ENCODE assay signal across 8 cellular contexts in genomic region chr12:124904306-124905098, GRCh38. TPM values are rescaled to one million over a fixed set of nuclear protein-coding genes. Genes with fewer than 3 reads are reported as not detected.
DNase-seq lines count a peak whose midpoint lies in the region; ATAC-seq, FAIRE-seq and TF ChIP-seq lines count a peak whose summit lies in the region.

No MANE protein-coding gene starts in this region.

- H3K4me1 ChIP-seq in ES-I3 (ENCODE audit: insufficient read depth, low read length) (peaks cover 6% of the 10 kb centered on the region), H1 (replicated peaks in 1 of 4; ENCODE audit: control insufficient read depth in 3 of 4, insufficient read depth in 4 of 4, low read length in 3 of 4) (peaks cover 0 to 6% (median 1%) of the 10 kb centered on the region in 4 experiments; a peak in 3 of 7 replicates), upper lobe of right lung (peaks cover 5% of the 10 kb centered on the region)

- 72% methylated on average over 15 of the region's 15 CpGs; no CpG with 5 or more reads in 1 of the 2 experiments for WGBS in H1 (ENCODE audit: extremely low coverage in 1 of 2, insufficient coverage in 1 of 2, insufficient read length in 1 of 2, insufficient replicate concordance in 2 of 2, low coverage in 1 of 2, low lambda C conversion rate in 2 of 2, missing lambda C conversion rate in 1 of 2), 2 experiments

- H3K23me2 ChIP-seq in H1 (ENCODE audit: low read depth, low read length) = no peaks in the 10 kb centered on the region

- H3K27ac Mint-ChIP-seq in activated CD8-positive, alpha-beta T cell treated with anti-CD3 and anti-CD28 coated beads for 36 hours = no peak overlapping the region

- H3K27me3 ChIP-seq in H1 (replicated peaks in 1 of 4; ENCODE audit: control insufficient read depth in 3 of 4, extremely low read depth in 1 of 4, insufficient read depth in 3 of 4, low read length in 3 of 4) (no peaks in the 10 kb centered on the region), upper lobe of right lung (no peaks in the 10 kb centered on the region)

- FAIRE-seq in H1 (lab: Jason Lieb, UNC) = no peak

- H2BK120ac ChIP-seq in H1 (replicated peaks; ENCODE audit: low read depth, low read length) = no peak overlapping the region

- no peak overlapping the region for H2BK20ac ChIP-seq in H1 (ENCODE audit: low read length)

- H3K9me3 Mint-ChIP-seq in activated CD8-positive, alpha-beta T cell treated with anti-CD3 and anti-CD28 coated beads for 36 hours = no peaks in the 10 kb centered on the region

- peaks cover 5% of the 10 kb centered on the region for H3K4me1 Mint-ChIP-seq in activated CD8-positive, alpha-beta T cell treated with anti-CD3 and anti-CD28 coated beads for 36 hours (ENCODE audit: low read depth)

- no peak overlapping the region for H2BK5ac ChIP-seq in H1 (ENCODE audit: low read depth, low read length)

- intact Hi-C loops in upper lobe of right lung (cut with DNase I) = no loop called here
- intact Hi-C loops in activated CD8-positive, alpha-beta T cell treated with anti-CD3 and anti-CD28 coated beads for 36 hours (cut with micrococcal nuclease) = loop anchor here (5.0 kb wide), 1 partner anchor 38 kb away; no protein-coding TSS in a partner anchor

- 0 out of 2 replicates have a peak overlapping the region, but pooled peaks have one; percentile 42 for H2AFZ ChIP-seq in H1 (ENCODE audit: low read length)

- no peak overlapping the region for H3K14ac ChIP-seq in H1 (ENCODE audit: insufficient read length)

- TF ChIP-seq CTCF in H1 (IDR thresholded peaks at IDR 0.05; ENCODE audit: control extremely low read depth in 1 of 3, insufficient read depth in 1 of 3, low read depth in 1 of 3, low read length in 3 of 3) = no peak
- no peak for TF ChIP-seq CTCF in upper lobe of right lung (IDR thresholded peaks at IDR 0.05)
- TF ChIP-seq CTCF in activated CD8-positive, alpha-beta T cell treated with anti-CD3 and anti-CD28 coated beads for 36 hours (IDR thresholded peaks at IDR 0.05) = no peak

- no peak overlapping the region for H3K18ac ChIP-seq in H1 (ENCODE audit: extremely low read depth, low read length)

- H3K4me3 Mint-ChIP-seq in activated CD8-positive, alpha-beta T cell treated with anti-CD3 and anti-CD28 coated beads for 36 hours = no peak overlapping the region

- no peak overlapping the region for H2BK12ac ChIP-seq in H1 (ENCODE audit: low read depth, low read length)

- CTCF ChIA-PET in H1 (lab: Charles Lee; ENCODE audit: partially characterized antibody) = interaction anchor here (0.7 to 8.2 kb wide), 12 partner anchors 8 to 170 kb away, joined by 3 to 141 read pairs (median 4); no protein-coding TSS in a partner anchor
- CTCF ChIA-PET in activated CD8-positive, alpha-beta T cell treated with anti-CD3 and anti-CD28 coated beads for 36 hours (lab: Charles Lee) = interaction anchor here (2.5 to 5.4 kb wide), 4 partner anchors 10 to 34 kb away, joined by 12 to 153 read pairs (median 20); no protein-coding TSS in a partner anchor

- DNase-seq in H1 (ENCODE audit: low read depth in 1 of 2, low spot score in 2 of 2) (no peak), medulla oblongata (ENCODE audit: extremely low spot score) (peak; percentile 91), upper lobe of right lung (peak; percentile 89), SKM-1 treated with dmso at 0.1 percent for 144 hours (lab: John Stamatoyannopoulos, UW; ENCODE audit: unreplicated experiment) (no peak)
- DNase-seq in activated CD8-positive, alpha-beta T cell treated with anti-CD3 and anti-CD28 coated beads for 36 hours = no peak

- H3K79me1 ChIP-seq in H1 (ENCODE audit: low read depth, low read length) = no peaks in the 10 kb centered on the region; the same call in 1 of the 2 replicates

- no peak overlapping the region for H4K8ac ChIP-seq in H1 (ENCODE audit: extremely low read depth, insufficient read depth, low read length)

- no peaks in the 10 kb centered on the region for H3K27me3 Mint-ChIP-seq in activated CD8-positive, alpha-beta T cell treated with anti-CD3 and anti-CD28 coated beads for 36 hours

- H3K23ac ChIP-seq in H1 (ENCODE audit: insufficient read length) = no peak overlapping the region

- no peak overlapping the region for H3K4ac ChIP-seq in H1 (replicated peaks; ENCODE audit: insufficient read length, low read depth, low read length)

- H3K9me3 ChIP-seq in ES-I3 (ENCODE audit: control insufficient read depth, insufficient read depth, low read length) = no peaks in the 10 kb centered on the region
- no peaks in the 10 kb centered on the region for H3K9me3 ChIP-seq in H1 (ENCODE audit: insufficient read depth in 2 of 2, low read depth in 1 of 2, low read length in 1 of 2)
- H3K9me3 ChIP-seq in upper lobe of right lung = no peaks in the 10 kb centered on the region

- H3K79me2 ChIP-seq in H1 (ENCODE audit: control insufficient read depth in 1 of 2, insufficient read depth in 2 of 2, low read length in 2 of 2) = no peaks in the 10 kb centered on the region

- H3K4me2 ChIP-seq in H1 (ENCODE audit: insufficient read depth in 1 of 2, low read depth in 2 of 2, low read length in 2 of 2) = peak overlapping the region; percentile 9 to 13; a peak in 1 of 4 replicates

- no peaks in the 10 kb centered on the region for H3K36me3 Mint-ChIP-seq in activated CD8-positive, alpha-beta T cell treated with anti-CD3 and anti-CD28 coated beads for 36 hours (ENCODE audit: low read depth)

- H3K9ac ChIP-seq in ES-I3 (ENCODE audit: low read depth, low read length) (peak overlapping the region; percentile 34; the same call in 1 of the 2 replicates), H1 (replicated peaks in 1 of 4; ENCODE audit: extremely low read depth in 1 of 4, low read depth in 3 of 4, low read length in 3 of 4) (no peak overlapping the region)

- no peak overlapping the region for H2AK5ac ChIP-seq in H1 (ENCODE audit: low read depth, low read length)

- TF ChIP-seq RAD21 in H1 (IDR thresholded peaks at IDR 0.05 in 1 of 2, conservative IDR thresholded peaks at IDR 0.05 in 1 of 2; ENCODE audit: low read depth in 2 of 2, low read length in 2 of 2) = no peak

- H4K20me1 ChIP-seq in H1 (replicated peaks in 1 of 2; ENCODE audit: control insufficient read depth in 1 of 2, insufficient read depth in 2 of 2, low read length in 2 of 2) = no peaks in the 10 kb centered on the region

- no peak overlapping the region for H4K5ac ChIP-seq in H1 (ENCODE audit: insufficient read length, low read depth, low read length)

- H3K4me3 ChIP-seq in H1 (ENCODE audit: extremely low read depth in 1 of 4, insufficient read depth in 2 of 4, low read depth in 3 of 4, low read length in 4 of 4) (no peak overlapping the region), upper lobe of right lung (peak overlapping the region; percentile 8)

- peak; percentile 95 for ATAC-seq in upper lobe of right lung
- no peak for ATAC-seq in GM18511 (IDR thresholded peaks at IDR 0.05; ENCODE audit: unreplicated experiment)
- no peak for ATAC-seq in activated CD8-positive, alpha-beta T cell treated with anti-CD3 and anti-CD28 coated beads for 36 hours

- H3K27ac ChIP-seq in H1 (ENCODE audit: low read depth, low read length) (no peak overlapping the region), upper lobe of right lung (peak overlapping the region; percentile 69)

- H2BK15ac ChIP-seq in H1 (ENCODE audit: low read length) = no peak overlapping the region

- no peak for TF ChIP-seq POLR2A in H1 (IDR thresholded peaks at IDR 0.05; ENCODE audit: control extremely low read depth in 1 of 2, low read depth in 2 of 2, low read length in 2 of 2)

- no peak for TF ChIP-seq EP300 in H1 (IDR thresholded peaks at IDR 0.05; ENCODE audit: borderline replicate concordance in 1 of 2, low read depth in 2 of 2, low read length in 2 of 2)

- H3K36me3 ChIP-seq in ES-I3 (ENCODE audit: insufficient read depth, low read length) (no peaks in the 10 kb centered on the region), H1 (ENCODE audit: control insufficient read depth in 2 of 4, insufficient read depth in 4 of 4, low read length in 3 of 4) (no peaks in the 10 kb centered on the region), upper lobe of right lung (no peaks in the 10 kb centered on the region)

- no peak overlapping the region for H4K91ac ChIP-seq in H1 (replicated peaks; ENCODE audit: insufficient read length, low read length)

- POLR2A ChIA-PET in H1 (lab: Charles Lee; ENCODE audit: partially characterized antibody) = interaction anchor here (1.0 to 2.8 kb wide), 4 partner anchors 10 to 34 kb away, joined by 3 to 27 read pairs (median 4); partner anchors contain the start of gene UBC
- POLR2A ChIA-PET in activated CD8-positive, alpha-beta T cell treated with anti-CD3 and anti-CD28 coated beads for 36 hours (lab: Charles Lee) = interaction anchor here (0.8 to 1.5 kb wide), 2 partner anchors 36 to 44 kb away, joined by 3 to 9 read pairs; no protein-coding TSS in a partner anchor

- H3K56ac ChIP-seq in H1 (replicated peaks; ENCODE audit: insufficient read length, low read depth, low read length) = no peak overlapping the region

TF ChIP-seq in H1, 55 proteins besides CTCF, POLR2A, EP300 and RAD21 (continues in another document):
- no peak for TF ChIP-seq NRF1 (IDR thresholded peaks at IDR 0.05; ENCODE audit: low read depth, low read length)

RNA-seq across cellular contexts. Expression of gene UBC, which starts 9.9 kb away (rescaled TPM):
- 896 TPM for polyA plus RNA-seq in PFSK-1 (2012; ENCODE audit: insufficient read length, low read depth)
- total RNA-seq in H1 (2021; fragmentation: NEBNext Ultra II Directional; extraction: Animal tissue kit (Norgen Biotek cat#: 25700)) = 559 and 571 TPM in 2 replicates
- 366 and 749 TPM in 2 replicates for polyA plus RNA-seq in H1 (2011; rRNA removed)
- polyA plus RNA-seq in H1 (2011; cell fraction: cytosol; rRNA removed) = 933 TPM
- polyA plus RNA-seq in H1 (2011; cell fraction: nucleus; rRNA removed) = 730 TPM
- 760 to 816 TPM (median 784 TPM) in 4 replicates for polyA plus RNA-seq in H1 (2012, experiment 1 of 2)
- 361 TPM for polyA plus RNA-seq in H1 (2012, experiment 2 of 2)
- polyA plus RNA-seq in H1 (2013, experiment 1 of 2) = 525 TPM
- 524 TPM for polyA plus RNA-seq in H1 (2013, experiment 2 of 2)
- polyA minus RNA-seq in H1 (2011; rRNA and poly(A)+ RNA removed) = 622 and 655 TPM in 2 replicates
- 263 TPM for polyA minus RNA-seq in H1 (2011; cell fraction: cytosol; rRNA and poly(A)+ RNA removed)
- polyA minus RNA-seq in H1 (2011; cell fraction: nucleus; rRNA and poly(A)+ RNA removed) = 233 TPM
- 1,107 TPM for total RNA-seq in upper lobe of right lung
- 1,000 to 10,000 TPM in 1 of 2 experiments, 100 to 1,000 TPM in 1; 963 to 1,010 TPM for total RNA-seq in activated CD8-positive, alpha-beta T cell treated with anti-CD3 and anti-CD28 coated beads for 36 hours

RNA-seq across cellular contexts. Expression of gene SCARB1, which starts 40.8 kb away (rescaled TPM):
- 237 TPM for polyA plus RNA-seq in PFSK-1 (2012; ENCODE audit: insufficient read length, low read depth)
- total RNA-seq in H1 (2021; fragmentation: NEBNext Ultra II Directional; extraction: Animal tissue kit (Norgen Biotek cat#: 25700)) = 57.1 and 58.0 TPM in 2 replicates
- 45.3 and 70.7 TPM in 2 replicates for polyA plus RNA-seq in H1 (2011; rRNA removed)
- polyA plus RNA-seq in H1 (2011; cell fraction: cytosol; rRNA removed) = 49.4 TPM
- 108 TPM for polyA plus RNA-seq in H1 (2011; cell fraction: nucleus; rRNA removed)
- polyA plus RNA-seq in H1 (2012, experiment 1 of 2) = 52.4 to 76.7 TPM (median 66.8 TPM) in 4 replicates
- 40.2 TPM for polyA plus RNA-seq in H1 (2012, experiment 2 of 2)
- 81.2 TPM for polyA plus RNA-seq in H1 (2013, experiment 1 of 2)
- 90.5 TPM for polyA plus RNA-seq in H1 (2013, experiment 2 of 2)
- polyA minus RNA-seq in H1 (2011; rRNA and poly(A)+ RNA removed) = 52.9 and 55.6 TPM in 2 replicates
- polyA minus RNA-seq in H1 (2011; cell fraction: cytosol; rRNA and poly(A)+ RNA removed) = 28.3 TPM
- 31.4 TPM for polyA minus RNA-seq in H1 (2011; cell fraction: nucleus; rRNA and poly(A)+ RNA removed)
- total RNA-seq in upper lobe of right lung = 35.3 TPM
- 10 to 100 TPM; 36.2 to 38.1 TPM for total RNA-seq in activated CD8-positive, alpha-beta T cell treated with anti-CD3 and anti-CD28 coated beads for 36 hours

Comparison
In these comparisons a context has a peak if more than half of its experiments do, and no peak if none do; other contexts are left out.
1. DNase-seq: peak in medulla oblongata (single experiment) and upper lobe of right lung (single experiment); none in H1 (0 of 2), SKM-1 treated with dmso at 0.1 percent for 144 hours (single experiment) and activated CD8-positive, alpha-beta T cell treated with anti-CD3 and anti-CD28 coated beads for 36 hours (single experiment).